ENCODE assay signal across 20 cellular contexts in the genomic region with DNA sequence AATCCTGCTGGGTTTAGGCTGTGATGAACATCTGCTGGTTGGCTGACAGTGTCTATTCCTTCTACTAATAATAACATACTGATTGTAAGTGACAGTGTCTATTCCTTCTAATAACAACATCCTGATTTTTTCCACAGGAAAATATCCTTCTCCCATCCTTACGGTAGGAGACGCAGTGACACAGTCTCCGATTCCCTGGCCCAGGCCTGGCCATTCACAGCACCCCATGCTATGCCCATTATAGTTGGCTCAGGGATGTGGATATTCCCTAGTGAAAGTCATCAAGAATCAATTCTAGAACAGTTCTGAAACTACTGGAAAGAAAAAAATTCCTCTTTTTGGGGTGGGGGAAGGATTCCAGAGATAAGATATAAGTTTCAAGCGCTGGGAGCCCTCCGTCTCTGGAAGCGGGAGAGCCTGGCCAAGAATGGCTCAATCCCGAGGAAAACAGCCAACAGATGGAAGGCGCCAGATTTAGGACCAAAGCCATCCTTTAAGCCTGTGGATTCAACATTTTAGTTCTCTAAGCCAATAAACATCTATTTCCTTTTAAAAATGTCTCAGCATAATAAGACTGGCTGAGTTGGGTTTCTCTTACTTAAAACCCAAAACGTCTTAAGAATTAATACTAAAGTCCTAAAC.
"Had no signal": no experiment of that assay in that cellular context is flagged by ENCODE, and none has a peak within 500 bp of the region (broad histone marks: within the 10 kb centered on the region; RNA-seq: fewer than 3 reads in every experiment).

No MANE protein-coding gene starts in this region.

- H3K9me3 ChIP-seq: gastrocnemius medialis had no signal

- H3K4me3 ChIP-seq: gastrocnemius medialis, tibial artery had no signal

- ATAC-seq: activated CD8-positive, alpha-beta T cell treated with anti-CD3 and anti-CD28 coated beads, Interleukin-2, amount 10 ng/mL, durations not matched to agents 7 days and 5 days; effector memory CD8-positive, alpha-beta T cell; esophagus mucosa; gastrocnemius medialis; sciatic nerve; stimulated activated effector memory CD8-positive, alpha-beta T cell treated with anti-CD3 and anti-CD28 coated beads, Interleukin-12 subunit alpha, Interleukin-12 subunit beta, amount 100 ng/mL, for 72 hours; stimulated activated naive CD8-positive, alpha-beta T cell treated with anti-CD3 and anti-CD28 coated beads, Interleukin-15, amount 100 ng/mL, for 72 hours had no signal

- H3K27me3 ChIP-seq: gastrocnemius medialis, tibial artery had no signal

- H3K27ac ChIP-seq: gastrocnemius medialis, tibial artery, VCaP had no signal

- H3K36me3 ChIP-seq: gastrocnemius medialis, tibial artery had no signal

- H3K4me1 ChIP-seq: gastrocnemius medialis, tibial artery had no signal

- DNase-seq: activated CD4-positive, alpha-beta T cell treated with anti-CD3 and anti-CD28 coated beads, Interleukin-2, amount 10 ng/mL, durations not matched to agents 7 days and 5 days; activated CD4-positive, CD25-positive, alpha-beta regulatory T cell treated with anti-CD3 and anti-CD28 coated beads, Interleukin-2, amount 50 U/mL, for 72 hours; activated CD8-positive, alpha-beta T cell treated with anti-CD3 and anti-CD28 coated beads, Interleukin-2, amount 10 ng/mL, durations not matched to agents 7 days and 5 days; activated gamma-delta T cell treated with Interleukin-2 at 50 U/mL for 16 hours; activated T-cell treated with anti-CD3 and anti-CD28 coated beads, Interleukin-2, amount 50 U/mL, for 1 hour; aorta; caudate nucleus; dermis blood vessel endothelial cell; effector memory CD8-positive, alpha-beta T cell; gastrocnemius medialis; hippocampal formation; kidney glomerular epithelial cell; small intestine; stimulated activated CD4-positive, alpha-beta T cell treated with anti-CD3 and anti-CD28 coated beads, Interleukin-2, amount 100 ng/mL, for 24 hours; stimulated activated naive CD8-positive, alpha-beta T cell treated with anti-CD3 and anti-CD28 coated beads, Interleukin-15, amount 100 ng/mL, for 72 hours had no signal
